25 cellular contexts compared by ENCODE assay signal in the genomic region with DNA sequence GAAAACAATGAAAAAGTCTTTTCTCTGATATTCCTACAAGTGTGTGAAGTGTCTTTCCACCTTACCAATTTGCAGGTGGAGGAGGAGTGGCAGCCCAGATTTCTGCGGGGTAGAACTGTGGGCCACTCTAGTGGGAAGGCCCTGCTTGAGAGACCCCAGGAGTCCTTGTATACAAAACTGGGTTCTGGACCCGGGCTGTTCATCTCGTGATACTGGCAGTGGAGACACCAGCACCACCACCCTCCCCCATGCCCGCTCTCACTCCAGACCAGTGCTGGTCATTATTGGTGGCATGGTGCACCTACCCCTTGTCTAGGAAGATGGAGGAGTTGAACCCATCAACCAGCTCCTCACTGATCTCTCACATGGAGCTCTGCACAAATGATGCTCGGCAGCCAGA. TPM values are rescaled to one million over a fixed set of nuclear protein-coding genes. Genes with fewer than 3 reads are reported as not detected.
DNase-seq lines count a peak whose midpoint lies in the region; ATAC-seq, FAIRE-seq and TF ChIP-seq lines count a peak whose summit lies in the region.
"Had no signal": no experiment of that assay in that cellular context is flagged by ENCODE, and none has a peak within 500 bp of the region (broad histone marks: within the 10 kb centered on the region; RNA-seq: fewer than 3 reads in every experiment).

No MANE protein-coding gene starts in this region.

- peaks cover 84% of the 10 kb centered on the region for H3K4me1 ChIP-seq in HepG2 (ENCODE audit: insufficient read depth, low read length)
- peaks cover 0 to 3% (median 2%) of the 10 kb centered on the region in 4 donors for H3K4me1 ChIP-seq in right lobe of liver
- no peaks in the 10 kb centered on the region for H3K4me1 ChIP-seq in endodermal cell (ENCODE audit: control insufficient read depth, insufficient read depth, low read length)
- H3K4me1 ChIP-seq: BE2C had no signal

- ATAC-seq in HepG2: no peak
- ATAC-seq in right lobe of liver: no peak
- ATAC-seq: GM12878 had no signal

- in situ Hi-C loops in HepG2 (cut with HindIII; ENCODE audit: extremely low pct_ligation_motif_present, low pct_unique_long_range_greater_than_20kb): loop anchor here (10.0 kb wide), 1 partner anchor 541 kb away; the partner anchor contains the start of gene ZNF782

- no peak overlapping the region for H3K4me3 ChIP-seq in HepG2 (replicated peaks in 1 of 3; ENCODE audit: insufficient read depth in 1 of 3, low read depth in 2 of 3, low read length in 3 of 3)
- H3K4me3 ChIP-seq in right lobe of liver: no peak overlapping the region
- no peak overlapping the region for H3K4me3 ChIP-seq in endodermal cell (ENCODE audit: low read length)
- H3K4me3 ChIP-seq: BLaER1, GM12878 had no signal

- TF ChIP-seq EP300 in HepG2 (IDR thresholded peaks at IDR 0.05; ENCODE audit: low read depth in 2 of 2, low read length in 2 of 2): no peak
- no peak for TF ChIP-seq EP300 in HepG2 (CRISPR knock-in tag; IDR thresholded peaks at IDR 0.05; ENCODE audit: borderline replicate concordance)

- H4K20me1 ChIP-seq in HepG2 (ENCODE audit: insufficient read depth, low read length): no peaks in the 10 kb centered on the region
- H4K20me1 ChIP-seq: BLaER1 had no signal

- CTCF ChIA-PET in HepG2 (lab: Yijun Ruan, JAX; ENCODE audit: low intra/inter-chr PET ratio, low total read pairs): interaction anchor here (0.9 kb wide), 1 partner anchor 9 kb away, joined by 5 read pairs; no protein-coding TSS in a partner anchor

- POLR2A ChIA-PET in HepG2 (lab: Yijun Ruan, JAX): interaction anchor here (1.3 to 1.6 kb wide), 2 partner anchors 8 to 9 kb away, joined by 4 to 11 read pairs; no protein-coding TSS in a partner anchor

- peak overlapping the region; percentile 68 for H3K27ac ChIP-seq in HepG2 (ENCODE audit: extremely low read length, insufficient read depth, low read length)
- no peak overlapping the region for H3K27ac ChIP-seq in right lobe of liver
- no peak overlapping the region for H3K27ac ChIP-seq in endodermal cell (ENCODE audit: low read depth, low read length)
- H3K27ac ChIP-seq: BLaER1 had no signal

- no peak for TF ChIP-seq RAD21 in HepG2 (CRISPR knock-in tag; IDR thresholded peaks at IDR 0.05)

- TF ChIP-seq CTCF in HepG2 (CRISPR knock-in tag; IDR thresholded peaks at IDR 0.05): no peak
- TF ChIP-seq CTCF in right lobe of liver (IDR thresholded peaks at IDR 0.05): no peak
- no peak for TF ChIP-seq CTCF in chondrocyte (IDR thresholded peaks at IDR 0.05)
- TF ChIP-seq CTCF in endodermal cell (conservative IDR thresholded peaks at IDR 0.05): no peak

- H3K4me2 ChIP-seq in HepG2 (ENCODE audit: low read depth, low read length): no peak overlapping the region
- H3K4me2 ChIP-seq: BLaER1 had no signal

- intact Hi-C loops in HepG2 (cut with micrococcal nuclease; ENCODE audit: unreplicated experiment) (no loop called here), right lobe of liver (cut with DNase I) (loop anchor here in 1 of 2 donors (10.0 kb wide), 1 partner anchor 531 kb away; no protein-coding TSS in a partner anchor)

- FAIRE-seq in HepG2 (lab: Jason Lieb, UNC): no peak
- FAIRE-seq: A204.1, GM12878, GM12892, GM18507 had no signal

- H3K36me3 ChIP-seq in HepG2 (replicated peaks in 1 of 2; ENCODE audit: control insufficient read depth in 1 of 2, insufficient read depth in 2 of 2, low read length in 2 of 2) (no peaks in the 10 kb centered on the region), right lobe of liver (no peaks in the 10 kb centered on the region), endodermal cell (ENCODE audit: control insufficient read depth, insufficient read depth, low read length) (no peaks in the 10 kb centered on the region)
- H3K36me3 ChIP-seq: BE2C, BLaER1 had no signal

- no peak overlapping the region for H2AFZ ChIP-seq in HepG2 (ENCODE audit: low read length)

- H3K4me1 Mint-ChIP-seq in chondrocyte (ENCODE audit: low read depth) (no peaks in the 10 kb centered on the region), endodermal cell (peaks cover 8% of the 10 kb centered on the region)
- H3K4me1 Mint-ChIP-seq: CD8-positive, alpha-beta memory T cell had no signal

- no TSS peak for BruUV-seq in HepG2 (replicated peaks; lab: Mats Ljungman, UMichigan)

- TF ChIP-seq POLR2A in HepG2 (IDR thresholded peaks at IDR 0.05; ENCODE audit: insufficient read depth in 1 of 2, low read depth in 2 of 2, low read length in 2 of 2) (no peak), right lobe of liver (IDR thresholded peaks at IDR 0.05) (no peak)

- H3K9ac ChIP-seq in HepG2 (ENCODE audit: insufficient read depth, low read depth, low read length) (no peak overlapping the region), endodermal cell (ENCODE audit: extremely low read depth, low read length, poor library complexity, severe bottlenecking) (no peak overlapping the region)
- H3K9ac ChIP-seq: BLaER1 had no signal

- 88% methylated on average over 3 of the region's 5 CpGs for WGBS in HepG2 (ENCODE audit: low lambda C conversion rate)
- 89% methylated on average over 3 of the region's 5 CpGs for WGBS in right lobe of liver (ENCODE audit: insufficient coverage, low coverage, low lambda C conversion rate, missing lambda C conversion rate)
- 92 to 96% methylated on average over 2 to 5 of the region's 5 CpGs for WGBS in endodermal cell (ENCODE audit: insufficient coverage in 1 of 2, insufficient read length in 1 of 2), 2 experiments

- no peaks in the 10 kb centered on the region for H3K79me2 ChIP-seq in HepG2 (ENCODE audit: insufficient read depth, low read length)

- no peak for DNase-seq in HepG2 (ENCODE audit: low spot score)
- DNase-seq in right lobe of liver: no peak
- DNase-seq in chondrocyte (ENCODE audit: low spot score): peak; percentile 66
- peak; percentile 10 for DNase-seq in endodermal cell
- DNase-seq in globus pallidus (ENCODE audit: low spot score): no peak
- DNase-seq: 8988T; ACHN; BE2C; C1 segment of cervical spinal cord; CD4-positive, alpha-beta memory T cell; CD4-positive, CD25-positive, alpha-beta regulatory T cell; CD8-positive, alpha-beta memory T cell; COR-L47; DMS 273 treated with DMSO at 0.1 percent for 48 hours; DMS153; DMS79; DND-41; EL; GDM1 had no signal

- H3K9me3 ChIP-seq in HepG2 (ENCODE audit: low read length): no peaks in the 10 kb centered on the region
- H3K9me3 ChIP-seq in right lobe of liver: no peaks in the 10 kb centered on the region
- H3K9me3 ChIP-seq in endodermal cell (ENCODE audit: control insufficient read depth, low read length): no peaks in the 10 kb centered on the region
- H3K9me3 ChIP-seq: BE2C had no signal

- H3K27me3 ChIP-seq in HepG2 (ENCODE audit: control insufficient read depth in 1 of 2, insufficient read depth in 2 of 2, low read length in 2 of 2): no peaks in the 10 kb centered on the region
- H3K27me3 ChIP-seq in right lobe of liver: no peaks in the 10 kb centered on the region
- H3K27me3 ChIP-seq in endodermal cell (ENCODE audit: control insufficient read depth, insufficient read depth, low read length, poor library complexity, severe bottlenecking): no peaks in the 10 kb centered on the region
- H3K27me3 ChIP-seq: BE2C, BLaER1 had no signal

- peaks cover 5% of the 10 kb centered on the region for H3K27me3 Mint-ChIP-seq in chondrocyte (ENCODE audit: low read depth)
- peaks cover 13% of the 10 kb centered on the region for H3K27me3 Mint-ChIP-seq in endodermal cell (ENCODE audit: insufficient read depth)
- H3K27me3 Mint-ChIP-seq: CD4-positive, alpha-beta memory T cell; CD4-positive, CD25-positive, alpha-beta regulatory T cell had no signal

- H3K4me3 Mint-ChIP-seq in chondrocyte (ENCODE audit: unreplicated experiment) (no peak overlapping the region), endodermal cell (no peak overlapping the region)
- H3K4me3 Mint-ChIP-seq: CD14-positive monocyte; CD4-positive, alpha-beta memory T cell; CD4-positive, CD25-positive, alpha-beta regulatory T cell; CD8-positive, alpha-beta memory T cell had no signal

- no peak overlapping the region for H3K27ac Mint-ChIP-seq in chondrocyte (ENCODE audit: unreplicated experiment)
- H3K27ac Mint-ChIP-seq in endodermal cell: no peak overlapping the region
- H3K27ac Mint-ChIP-seq: CD4-positive, alpha-beta memory T cell; CD4-positive, CD25-positive, alpha-beta regulatory T cell; CD8-positive, alpha-beta memory T cell had no signal

- H3K9me3 Mint-ChIP-seq in chondrocyte (ENCODE audit: low read depth) (no peaks in the 10 kb centered on the region), endodermal cell (no peaks in the 10 kb centered on the region)
- H3K9me3 Mint-ChIP-seq: CD4-positive, alpha-beta memory T cell; CD8-positive, alpha-beta memory T cell had no signal

- H3K36me3 Mint-ChIP-seq in chondrocyte (ENCODE audit: low read depth) (no peaks in the 10 kb centered on the region), endodermal cell (ENCODE audit: low read depth) (no peaks in the 10 kb centered on the region)
- H3K36me3 Mint-ChIP-seq: CD14-positive monocyte; CD4-positive, alpha-beta memory T cell; CD4-positive, CD25-positive, alpha-beta regulatory T cell; CD8-positive, alpha-beta memory T cell had no signal

RNA-seq across cellular contexts. Expression of gene TDRD7, which starts 16.2 kb away (rescaled TPM):
- total RNA-seq in HepG2 (2016; rRNA removed; fragmentation: Illumina TruSeq; extraction: Trizol) (15.5 and 21.7 TPM in 2 replicates), right lobe of liver (1 to 10 TPM; 4.2 to 8.7 (median 6.8) TPM), chondrocyte (8.9 to 9.8 TPM (median 9.7 TPM) in 3 replicates), endodermal cell (10 to 100 TPM; 25.9 to 31.9 TPM)
- 1.6 and 2.6 TPM in 2 replicates for total RNA-seq in HepG2 (2016; cell fraction: cytosol; rRNA removed; fragmentation: Illumina TruSeq; extraction: Trizol; ENCODE audit: low read depth)
- 15.0 and 22.9 TPM in 2 replicates for total RNA-seq in HepG2 (2016; cell fraction: insoluble cytoplasmic fraction; rRNA removed; fragmentation: Illumina TruSeq; extraction: Trizol)
- total RNA-seq in HepG2 (2016; cell fraction: membrane; rRNA removed; fragmentation: Illumina TruSeq; extraction: Trizol): 5.1 and 6.1 TPM in 2 replicates
- total RNA-seq in HepG2 (2016; cell fraction: nucleus; rRNA removed; fragmentation: Illumina TruSeq; extraction: Trizol): 15.3 and 16.3 TPM in 2 replicates
- polyA plus RNA-seq in HepG2 (2011; rRNA removed): 9.8 and 10.3 TPM in 2 replicates
- polyA plus RNA-seq in HepG2 (2011; cell fraction: cytosol; rRNA removed): 4.9 and 7.9 TPM in 2 replicates
- 8.9 and 10.2 TPM in 2 replicates for polyA plus RNA-seq in HepG2 (2011; cell fraction: nucleus; rRNA removed)
- 11.0 and 11.8 TPM in 2 replicates for polyA plus RNA-seq in HepG2 (2012)
- polyA plus RNA-seq in HepG2 (2016; cell fraction: cytosol; fragmentation: Illumina TruSeq; extraction: Trizol; ENCODE audit: low read depth): 0.72 and 0.84 TPM in 2 replicates
- polyA plus RNA-seq in HepG2 (2016; cell fraction: insoluble cytoplasmic fraction; fragmentation: Illumina TruSeq; extraction: Trizol; ENCODE audit: low read depth): 15.1 and 16.3 TPM in 2 replicates
- polyA plus RNA-seq in HepG2 (2016; cell fraction: membrane; fragmentation: Illumina TruSeq; extraction: Trizol; ENCODE audit: low read depth): 1.6 and 1.8 TPM in 2 replicates
- polyA plus RNA-seq in HepG2 (2016; cell fraction: nucleus; fragmentation: Illumina TruSeq; extraction: Trizol; ENCODE audit: insufficient read depth, low read depth): 15.5 and 20.4 TPM in 2 replicates
- polyA minus RNA-seq in HepG2 (2011; rRNA and poly(A)+ RNA removed; ENCODE audit: low replicate concordance): 0.87 and 4.8 TPM in 2 replicates
- polyA minus RNA-seq in HepG2 (2011; cell fraction: cytosol; rRNA and poly(A)+ RNA removed): 8.4 TPM in 2 replicates
- polyA minus RNA-seq in HepG2 (2011; cell fraction: nucleus; rRNA and poly(A)+ RNA removed): 22.1 and 28.2 TPM in 2 replicates
- 6.3 TPM for polyA plus RNA-seq in endodermal cell (2013, experiment 1 of 2)
- polyA plus RNA-seq in endodermal cell (2013, experiment 2 of 2): 7.5 TPM

Comparison
In these comparisons a context has a peak if more than half of its experiments do, and no peak if none do; other contexts are left out.
1. DNase-seq: peak in chondrocyte (single experiment) and endodermal cell (single experiment); none in HepG2 (single experiment), right lobe of liver (0 of 3) and globus pallidus (single experiment).